2 cellular contexts compared by ENCODE assay signal in genomic region chr5:151739395-151739794, GRCh38.
TF ChIP-seq lines count a peak whose summit lies in the region.

No MANE protein-coding gene starts in this region.

TF ChIP-seq in endothelial cell of umbilical vein, 7 proteins besides CTCF, POLR2A, EP300 and RAD21:
- TF ChIP-seq EZH2 (IDR thresholded peaks at IDR 0.05; ENCODE audit: borderline replicate concordance, low read depth, low read length, severe bottlenecking) (no peak), GATA2 (IDR thresholded peaks at IDR 0.05; ENCODE audit: insufficient read depth, insufficient read length, low read depth, low read length) (no peak), MYC (IDR thresholded peaks at IDR 0.05; ENCODE audit: low read depth, low read length) (no peak), JUN (IDR thresholded peaks at IDR 0.05; ENCODE audit: borderline replicate concordance, insufficient read depth, insufficient read length, low read depth) (no peak), POLR2AphosphoS5 (IDR thresholded peaks at IDR 0.05; ENCODE audit: insufficient read depth, low read depth, low read length) (no peak), FOS (IDR thresholded peaks at IDR 0.05; ENCODE audit: borderline replicate concordance, insufficient read depth, low read length) (no peak), MAX (IDR thresholded peaks at IDR 0.05; ENCODE audit: insufficient read depth, insufficient read length) (no peak)

TF ChIP-seq in HEK293T, 16 proteins besides CTCF, POLR2A, EP300 and RAD21:
- TF ChIP-seq FOXM1 (IDR thresholded peaks at IDR 0.05; ENCODE audit: borderline replicate concordance): no peak
- TF ChIP-seq L3MBTL2 (conservative IDR thresholded peaks at IDR 0.05): no peak
- TF ChIP-seq SUZ12 (IDR thresholded peaks at IDR 0.05): no peak
- no peak for TF ChIP-seq ZNF384 (IDR thresholded peaks at IDR 0.05)
- TF ChIP-seq TARDBP (IDR thresholded peaks at IDR 0.05): no peak
- TF ChIP-seq BHLHE40 (IDR thresholded peaks at IDR 0.05; ENCODE audit: borderline replicate concordance): no peak
- no peak for TF ChIP-seq ELF4 (IDR thresholded peaks at IDR 0.05)
- no peak for TF ChIP-seq CTBP1 (IDR thresholded peaks at IDR 0.05; ENCODE audit: borderline replicate concordance)
- no peak for TF ChIP-seq LEF1 (IDR thresholded peaks at IDR 0.05; ENCODE audit: borderline replicate concordance)
- TF ChIP-seq FOXA1 (IDR thresholded peaks at IDR 0.05): no peak
- no peak for TF ChIP-seq ARNT (IDR thresholded peaks at IDR 0.05)
- TF ChIP-seq SP1 (IDR thresholded peaks at IDR 0.05): no peak
- no peak for TF ChIP-seq NFRKB (IDR thresholded peaks at IDR 0.05)
- TF ChIP-seq FOXK2 (IDR thresholded peaks at IDR 0.05): no peak
- no peak for TF ChIP-seq PKNOX1 (IDR thresholded peaks at IDR 0.05)
- no peak for TF ChIP-seq HDGF (IDR thresholded peaks at IDR 0.05; ENCODE audit: borderline replicate concordance)
